ENCODE assay signal across 8 cellular contexts in the genomic region with DNA sequence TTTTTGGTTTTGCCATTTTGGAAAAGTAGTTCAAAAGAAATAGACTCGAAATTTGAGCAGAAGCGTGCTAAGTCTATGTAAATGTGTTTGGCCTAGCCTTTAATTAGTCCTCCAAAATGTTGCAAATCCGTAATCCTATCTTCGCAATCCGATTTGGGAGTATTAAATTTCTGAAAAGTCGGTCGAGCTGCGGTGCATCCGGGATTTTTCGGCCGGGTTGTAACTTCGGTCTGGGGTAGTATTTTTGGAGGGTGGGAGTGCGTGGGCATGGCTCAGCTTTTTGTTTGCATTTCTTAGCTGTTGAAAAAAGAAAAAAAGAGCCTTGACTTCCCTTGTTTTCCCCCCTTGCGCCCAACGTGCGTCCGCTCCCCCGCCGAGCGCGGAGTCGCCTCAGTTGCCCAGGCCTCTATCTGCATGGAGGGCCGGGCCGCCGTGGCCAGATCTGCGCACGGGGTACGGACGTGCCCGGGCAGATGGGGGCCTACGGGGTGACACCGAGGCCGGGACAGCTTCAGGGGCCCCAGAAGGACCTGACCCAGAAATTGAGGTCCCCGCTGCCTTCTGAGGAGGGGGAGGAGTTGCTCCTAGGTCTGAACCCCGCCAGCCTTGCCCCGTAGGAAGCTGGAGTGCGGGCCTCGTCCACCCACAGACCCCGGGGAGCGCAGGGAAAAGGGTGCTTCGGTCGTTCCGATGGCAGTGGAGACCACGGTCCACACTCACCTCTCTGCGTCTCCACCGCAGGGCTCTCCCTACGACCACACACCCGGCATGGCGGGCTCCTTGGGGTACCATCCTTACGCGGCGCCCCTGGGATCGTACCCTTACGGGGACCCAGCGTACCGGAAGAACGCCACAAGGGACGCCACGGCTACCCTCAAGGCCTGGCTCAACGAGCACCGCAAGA. TPM values are rescaled to one million over a fixed set of nuclear protein-coding genes. Genes with fewer than 3 reads are reported as not detected.
DNase-seq lines count a peak whose midpoint lies in the region; ATAC-seq and TF ChIP-seq lines count a peak whose summit lies in the region.

No MANE protein-coding gene starts in this region.

- H3K27me3 ChIP-seq in BLaER1 treated with 17β-estradiol and CSF1 and Interleukin-3, amounts not matched to agents 10 nM and 100 nM, result peaks cover 67 to 90% (median 82%) of the 10 kb centered on the region in 11 experiments
- H3K27me3 ChIP-seq in mammary epithelial cell (ENCODE audit: insufficient read depth, low read length), result no peaks in the 10 kb centered on the region
- peaks cover 15 to 63% of the 10 kb centered on the region in 2 donors for H3K27me3 ChIP-seq in uterus

- H3K4me3 Mint-ChIP-seq in naive B cell, result peak overlapping the region; percentile 60 to 96 (median 76)

- H3K36me3 Mint-ChIP-seq in naive B cell, result peaks cover 0 to 32% of the 10 kb centered on the region in 2 donors

- H3K9me3 Mint-ChIP-seq in naive B cell, result peaks cover 3 to 34% (median 15%) of the 10 kb centered on the region in 7 donors

- DNase-seq in KBM-7, result peak; percentile 55
- peak; percentile 49 for DNase-seq in mammary epithelial cell
- no peak for DNase-seq in naive B cell
- DNase-seq in SKM-1 treated with dmso at 0.1 percent for 144 hours (lab: John Stamatoyannopoulos, UW; ENCODE audit: unreplicated experiment), result no peak
- no peak for DNase-seq in activated CD4-positive, CD25-positive, alpha-beta regulatory T cell (lab: John Stamatoyannopoulos, UW)
- no peak for DNase-seq in uterus

- H3K36me3 ChIP-seq in BLaER1 treated with 17β-estradiol and CSF1 and Interleukin-3, amounts not matched to agents 10 nM and 100 nM, result no peaks in the 10 kb centered on the region
- peaks cover 4% of the 10 kb centered on the region for H3K36me3 ChIP-seq in mammary epithelial cell (ENCODE audit: insufficient read depth, low read length)
- H3K36me3 ChIP-seq in uterus, result no peaks in the 10 kb centered on the region

- peaks cover 49 to 71% (median 66%) of the 10 kb centered on the region in 3 donors for H3K27me3 Mint-ChIP-seq in naive B cell

- dilution Hi-C loops in mammary epithelial cell (cut with HindIII; ENCODE audit: low sequenced_read_pairs), result loop anchor here (10.0 to 25.0 kb wide), 3 partner anchors 107 to 1157 kb away; a partner anchor contains a TSS

- H4K20me1 ChIP-seq in BLaER1 treated with 17β-estradiol and CSF1 and Interleukin-3, amounts not matched to agents 10 nM and 100 nM, result peaks cover 3 to 71% (median 61%) of the 10 kb centered on the region in 11 experiments; a peak in 20 of 22 replicates
- H4K20me1 ChIP-seq in mammary epithelial cell (ENCODE audit: insufficient read depth, low read length), result no peaks in the 10 kb centered on the region

- H2AFZ ChIP-seq in mammary epithelial cell (ENCODE audit: low read depth, low read length), result peak overlapping the region; percentile 40

- peaks cover 86% of the 10 kb centered on the region for H3K79me2 ChIP-seq in mammary epithelial cell (ENCODE audit: insufficient read depth, low read length)

- H3K9me3 ChIP-seq in BLaER1 treated with 17β-estradiol and CSF1 and Interleukin-3, amounts not matched to agents 10 nM and 100 nM (replicated peaks in 1 of 11), result peaks cover 0 to 16% (median 14%) of the 10 kb centered on the region in 11 experiments; a peak in 14 of 22 replicates
- H3K9me3 ChIP-seq in mammary epithelial cell (replicated peaks; ENCODE audit: insufficient read depth, low read length) (no peaks in the 10 kb centered on the region), uterus (no peaks in the 10 kb centered on the region)

- TF ChIP-seq POLR2A in uterus (IDR thresholded peaks at IDR 0.05), result no peak

- peaks cover 35 to 48% (median 40%) of the 10 kb centered on the region in 10 experiments for H3K4me1 ChIP-seq in BLaER1 treated with 17β-estradiol and CSF1 and Interleukin-3, amounts not matched to agents 10 nM and 100 nM
- H3K4me1 ChIP-seq in mammary epithelial cell (ENCODE audit: insufficient read depth, low read length), result peaks cover 15% of the 10 kb centered on the region
- no peaks in the 10 kb centered on the region for H3K4me1 ChIP-seq in uterus

- peak overlapping the region in 4 of 6 donors; percentile 53 to 92 (median 84) for H3K27ac Mint-ChIP-seq in naive B cell

- H3K4me2 ChIP-seq in BLaER1 treated with 17β-estradiol and CSF1 and Interleukin-3, amounts not matched to agents 10 nM and 100 nM, result peak overlapping the region; percentile 94 to 100 (median 100)
- peak overlapping the region; percentile 99 for H3K4me2 ChIP-seq in mammary epithelial cell (ENCODE audit: insufficient read depth, low read depth, low read length)

- H3K9ac ChIP-seq in BLaER1 treated with 17β-estradiol and CSF1 and Interleukin-3, amounts not matched to agents 10 nM and 100 nM, result no peak overlapping the region; a peak in 1 of 22 replicates
- H3K9ac ChIP-seq in mammary epithelial cell (ENCODE audit: insufficient read depth, low read length), result peak overlapping the region; percentile 98

- TF ChIP-seq CTCF in mammary epithelial cell (conservative IDR thresholded peaks at IDR 0.05 in 1 of 2, IDR thresholded peaks at IDR 0.05 in 1 of 2; ENCODE audit: extremely low read depth in 1 of 2, insufficient read depth in 1 of 2, low read depth in 1 of 2, low read length in 2 of 2), result no peak
- TF ChIP-seq CTCF in uterus (IDR thresholded peaks at IDR 0.05), result no peak

- CTCF ChIA-PET in mammary epithelial cell (lab: Charles Lee; ENCODE audit: low non-redundant PET), result no interaction called here

- no peak for ATAC-seq in naive B cell (ENCODE audit: low read depth in 2 of 2)
- ATAC-seq in GM18907 (IDR thresholded peaks at IDR 0.05; ENCODE audit: unreplicated experiment), result no peak

- no peak overlapping the region for H3K27ac ChIP-seq in BLaER1 treated with 17β-estradiol and CSF1 and Interleukin-3, amounts not matched to agents 10 nM and 100 nM
- H3K27ac ChIP-seq in mammary epithelial cell (ENCODE audit: insufficient read depth, low read depth, low read length) (peak overlapping the region; percentile 90), uterus (no peak overlapping the region)

- peak overlapping the region; percentile 79 to 89 (median 81); a peak in 17 of 20 replicates for H3K4me3 ChIP-seq in BLaER1 treated with 17β-estradiol and CSF1 and Interleukin-3, amounts not matched to agents 10 nM and 100 nM
- H3K4me3 ChIP-seq in mammary epithelial cell (replicated peaks in 1 of 3; ENCODE audit: insufficient read depth in 1 of 3, low read depth in 2 of 3, low read length in 3 of 3) (peak overlapping the region; percentile 72 to 95 (median 94)), uterus (peak overlapping the region in 1 of 2 donors; percentile 70)

- peaks cover 37 to 43% (median 39%) of the 10 kb centered on the region in 3 donors for H3K4me1 Mint-ChIP-seq in naive B cell

- intact Hi-C loops in mammary epithelial cell (cut with micrococcal nuclease), result loop anchor here (5.0 kb wide), 1 partner anchor 1160 kb away; no protein-coding TSS in a partner anchor
- intact Hi-C loops in uterus (cut with DNase I; ENCODE audit: low total_unique reads), result no loop called here

- in situ Hi-C loops in KBM-7 (cut with MboI; ENCODE audit: low pct_unique_long_range_greater_than_20kb, low sequenced_read_pairs) (loop anchor here (25.0 kb wide), 1 partner anchor 995 kb away; no protein-coding TSS in a partner anchor), mammary epithelial cell (cut with MboI; ENCODE audit: low sequenced_read_pairs in 2 of 2) (loop anchor here (5.0 to 25.0 kb wide), 4 partner anchors 647 to 1167 kb away; a partner anchor contains a TSS)

- WGBS in mammary epithelial cell (ENCODE audit: low coverage, missing lambda C conversion rate), result 1% methylated on average over 36 of the region's 61 CpGs

- BruUV-seq in mammary epithelial cell (replicated peaks; lab: Mats Ljungman, UMichigan), result TSS peak; percentile 20

RNA-seq across cellular contexts. Expression of a gene that starts 1.3 kb away (rescaled TPM):
- 10 to 100 TPM in 1 of 2 donors, 1 to 10 TPM in 1; 7.6 to 19.0 TPM for total RNA-seq in mammary epithelial cell
- polyA plus RNA-seq in mammary epithelial cell, result 5.7 TPM
- 5.2 TPM for polyA minus RNA-seq in mammary epithelial cell
- not detected for polyA plus RNA-seq in naive B cell (ENCODE audit: low read depth in 6 of 6)
- total RNA-seq in uterus, result under 1 TPM in 2 of 4 donors, not detected in 2; 0.49 to 0.62 TPM

Comparison
In these comparisons a context has a peak if more than half of its experiments do, and no peak if none do; other contexts are left out.
1. DNase-seq: peak in KBM-7 (single experiment) and mammary epithelial cell (single experiment); none in naive B cell (single experiment), SKM-1 treated with dmso at 0.1 percent for 144 hours (single experiment), activated CD4-positive, CD25-positive, alpha-beta regulatory T cell (0 of 4) and uterus (0 of 2).
2. RNA of a gene that starts 1.3 kb away (total RNA-seq): 7.6 to 19.0 TPM in mammary epithelial cell; 0.49 to 0.62 TPM in uterus; every median in the first group is over 4 times any median in the second.